ENCODE assay signal across 9 cellular contexts in genomic region chr4:105373324-105373723, GRCh38.
"Had no signal": no experiment of that assay in that cellular context is flagged by ENCODE, and none has a peak within 500 bp of the region (broad histone marks: within the 10 kb centered on the region; RNA-seq: fewer than 3 reads in every experiment).

No MANE protein-coding gene starts in this region.

- ATAC-seq: HCT116, HepG2 had no signal

- H3K4me3 ChIP-seq: GM23248, HAP-1 had no signal

- H3K27me3 Mint-ChIP-seq: IgD-negative memory B cell had no signal

- H3K4me3 Mint-ChIP-seq: HFFc6, IgD-negative memory B cell had no signal

- H3K9me3 ChIP-seq: HAP-1 had no signal

- H3K27ac Mint-ChIP-seq: HFFc6 had no signal

- H3K27ac ChIP-seq: GM23248, HL-60 had no signal

- H2AFZ ChIP-seq: GM23248 had no signal

- H3K4me1 ChIP-seq: HAP-1 had no signal

- DNase-seq: GM23248, GOT3, H7, HFFc6 had no signal

- FAIRE-seq: HepG2 had no signal

- H3K9ac ChIP-seq: GM23248 had no signal

- H3K4me1 Mint-ChIP-seq: IgD-negative memory B cell had no signal

- H3K36me3 ChIP-seq: HAP-1 had no signal

- H3K9me3 Mint-ChIP-seq: HFFc6 had no signal
